ENCODE assay signal across 14 cellular contexts in the genomic region with DNA sequence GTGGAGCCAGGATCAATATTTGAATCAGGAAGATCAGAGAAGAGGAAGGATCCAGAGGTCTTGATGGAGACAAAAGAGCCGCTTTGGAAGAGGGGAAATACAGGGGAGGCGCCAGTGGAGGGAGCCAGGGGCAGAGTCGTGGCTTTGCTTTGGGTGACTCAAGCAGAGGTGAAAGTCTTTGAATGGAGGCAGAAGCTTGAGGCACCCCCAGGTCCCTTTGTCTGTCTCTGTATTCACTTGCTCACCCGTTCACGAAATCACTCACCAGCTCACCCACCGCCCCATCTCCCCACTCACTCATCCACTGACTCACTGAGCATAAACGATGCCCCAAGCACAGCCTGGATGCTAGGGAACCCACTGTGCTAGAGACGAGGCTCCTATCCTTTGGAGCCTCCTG.
DNase-seq lines count a peak whose midpoint lies in the region; ATAC-seq lines count a peak whose summit lies in the region.
"Had no signal": no experiment of that assay in that cellular context is flagged by ENCODE, and none has a peak within 500 bp of the region (broad histone marks: within the 10 kb centered on the region; RNA-seq: fewer than 3 reads in every experiment).

No MANE protein-coding gene starts in this region.

- H3K27me3 Mint-ChIP-seq in activated CD4-positive, alpha-beta T cell treated with anti-CD3 and anti-CD28 coated beads, Interleukin-2, amount 10 ng/mL, durations not matched to agents 24 days and 14 days = peaks cover 25% of the 10 kb centered on the region

- peak overlapping the region; percentile 83 for H3K27ac Mint-ChIP-seq in activated CD4-positive, alpha-beta T cell treated with anti-CD3 and anti-CD28 coated beads, Interleukin-2, amount 10 ng/mL, durations not matched to agents 24 days and 14 days
- H3K27ac Mint-ChIP-seq: activated B cell treated with CpG ODN at 0.5 μM for 24 hours had no signal

- no peaks in the 10 kb centered on the region for H3K36me3 Mint-ChIP-seq in activated CD4-positive, alpha-beta T cell treated with anti-CD3 and anti-CD28 coated beads, Interleukin-2, amount 10 ng/mL, durations not matched to agents 24 days and 14 days (ENCODE audit: low read depth)
- H3K36me3 Mint-ChIP-seq: brain had no signal

- intact Hi-C loops in activated CD4-positive, alpha-beta T cell treated with anti-CD3 and anti-CD28 coated beads, Interleukin-2, amount 10 ng/mL, durations not matched to agents 24 days and 14 days (cut with micrococcal nuclease) = loop anchor here (1.0 to 2.0 kb wide), 5 partner anchors 8 to 188 kb away; no protein-coding TSS in a partner anchor

- H3K9me3 Mint-ChIP-seq in activated CD4-positive, alpha-beta T cell treated with anti-CD3 and anti-CD28 coated beads, Interleukin-2, amount 10 ng/mL, durations not matched to agents 24 days and 14 days = no peaks in the 10 kb centered on the region
- H3K9me3 Mint-ChIP-seq: activated B cell treated with CpG ODN at 0.5 μM for 24 hours had no signal

- H3K4me1 Mint-ChIP-seq in activated CD4-positive, alpha-beta T cell treated with anti-CD3 and anti-CD28 coated beads, Interleukin-2, amount 10 ng/mL, durations not matched to agents 24 days and 14 days = peaks cover 67% of the 10 kb centered on the region

- peak; percentile 82 to 89 for ATAC-seq in activated CD4-positive, CD25-positive, alpha-beta regulatory T cell treated with anti-CD3 and anti-CD28 coated beads, Interleukin-2, amount 50 U/mL, for 24 hours
- ATAC-seq in GM19467 (IDR thresholded peaks at IDR 0.05; ENCODE audit: unreplicated experiment) (no peak), HG02852 (IDR thresholded peaks at IDR 0.05; ENCODE audit: unreplicated experiment) (no peak)

- peak; percentile 72 for DNase-seq in activated CD4-positive, alpha-beta T cell treated with anti-CD3 and anti-CD28 coated beads, Interleukin-2, amount 10 ng/mL, durations not matched to agents 24 days and 14 days
- DNase-seq in activated CD4-positive, alpha-beta T cell treated with anti-CD3 and anti-CD28 coated beads, Interleukin-2, amount 50 U/mL, for 4 hours = no peak
- DNase-seq in ecto neural progenitor cell (ENCODE audit: low spot score) (peak; percentile 45), COR-L47 (lab: John Stamatoyannopoulos, UW) (no peak)
- peak; percentile 48 to 75 for DNase-seq in stimulated activated CD8-positive, alpha-beta memory T cell treated with anti-CD3 and anti-CD28 coated beads, Interleukin-15, amount 100 ng/mL, for 48 hours (ENCODE audit: low read depth in 2 of 2)
- DNase-seq: activated B cell treated with CpG ODN at 0.5 μM for 24 hours; effector memory CD4-positive, alpha-beta T cell; NCI-H1105; NCI-H524 treated with DMSO at 0.1 percent for 48 hours; upper lobe of right lung had no signal

- H3K4me3 Mint-ChIP-seq in activated CD4-positive, alpha-beta T cell treated with anti-CD3 and anti-CD28 coated beads, Interleukin-2, amount 10 ng/mL, durations not matched to agents 24 days and 14 days = peak overlapping the region; percentile 49
- H3K4me3 Mint-ChIP-seq: activated B cell treated with CpG ODN at 0.5 μM for 24 hours had no signal

Comparison
In these comparisons a context has a peak if more than half of its experiments do, and no peak if none do; other contexts are left out.
1. DNase-seq: peak in activated CD4-positive, alpha-beta T cell treated with anti-CD3 and anti-CD28 coated beads, Interleukin-2, amount 10 ng/mL, durations not matched to agents 24 days and 14 days (single experiment), ecto neural progenitor cell (single experiment) and stimulated activated CD8-positive, alpha-beta memory T cell treated with anti-CD3 and anti-CD28 coated beads, Interleukin-15, amount 100 ng/mL, for 48 hours (2 of 2); none in activated CD4-positive, alpha-beta T cell treated with anti-CD3 and anti-CD28 coated beads, Interleukin-2, amount 50 U/mL, for 4 hours (0 of 2) and COR-L47 (single experiment).
2. ATAC-seq: peak in activated CD4-positive, CD25-positive, alpha-beta regulatory T cell treated with anti-CD3 and anti-CD28 coated beads, Interleukin-2, amount 50 U/mL, for 24 hours (2 of 2); none in GM19467 (single experiment) and HG02852 (single experiment).